In the genomic region with DNA sequence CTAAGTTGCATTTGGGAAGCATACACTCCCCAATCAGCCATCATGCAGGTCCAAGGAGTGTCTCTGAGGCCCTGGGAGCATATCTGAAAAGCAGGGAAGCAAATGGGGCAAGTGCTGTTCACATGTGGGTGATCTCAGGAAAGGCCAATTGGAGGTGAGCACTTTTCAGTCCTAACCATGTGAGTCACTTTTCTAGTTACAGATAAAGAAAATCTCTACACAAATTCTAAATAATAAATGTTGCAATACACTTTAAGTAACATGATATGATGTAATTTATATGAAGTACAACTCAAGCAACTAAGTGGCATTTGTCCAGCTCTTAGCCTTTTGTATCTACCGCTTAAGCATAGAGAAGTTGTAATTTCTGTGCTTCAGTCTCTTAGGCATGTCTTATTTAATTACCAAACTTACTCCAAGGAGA, we compare ENCODE assay signal across 20 cellular contexts. TPM values are rescaled to one million over a fixed set of nuclear protein-coding genes. Genes with fewer than 3 reads are reported as not detected.
DNase-seq lines count a peak whose midpoint lies in the region; ATAC-seq, FAIRE-seq and TF ChIP-seq lines count a peak whose summit lies in the region.
"Had no signal": no experiment of that assay in that cellular context is flagged by ENCODE, and none has a peak within 500 bp of the region (broad histone marks: within the 10 kb centered on the region; RNA-seq: fewer than 3 reads in every experiment).

No MANE protein-coding gene starts in this region.

- no peak overlapping the region for H2BK15ac ChIP-seq in mesendoderm (replicated peaks; ENCODE audit: low read depth)

- WGBS in A549 (ENCODE audit: missing lambda C conversion rate): 86% methylated on average over 1 of the region's 1 CpG
- WGBS in mesendoderm (ENCODE audit: extremely low coverage, insufficient coverage, low lambda C conversion rate): no CpG with 5 or more reads among the region's 1 CpG

- no peak overlapping the region for H3K4ac ChIP-seq in mesendoderm (ENCODE audit: low read depth, low read length)

- FAIRE-seq in A549 (lab: Jason Lieb, UNC): no peak
- FAIRE-seq in bronchial epithelial cell (lab: Jason Lieb, UNC): no peak

- H2BK120ac ChIP-seq in mesendoderm (ENCODE audit: low read depth, low read length): no peak overlapping the region

- H3K9ac ChIP-seq in mesendoderm (ENCODE audit: low read length): no peak overlapping the region
- H3K9ac ChIP-seq: BLaER1 treated with 17β-estradiol and CSF1 and Interleukin-3, amounts not matched to agents 10 nM and 100 nM had no signal

- H3K79me2 ChIP-seq in mesendoderm (ENCODE audit: control insufficient read depth, insufficient read depth, low read length): no peaks in the 10 kb centered on the region

- no peak for TF ChIP-seq EP300 in A549 (IDR thresholded peaks at IDR 0.05)

- ATAC-seq in A549 (no peak), left lung (peak; percentile 89), HG02763 (IDR thresholded peaks at IDR 0.05; ENCODE audit: unreplicated experiment) (no peak)

- no peak overlapping the region for H3K18ac ChIP-seq in mesendoderm (ENCODE audit: low read length)

- no peak overlapping the region for H2BK5ac ChIP-seq in mesendoderm (ENCODE audit: low read length)

- no peak overlapping the region for H4K8ac ChIP-seq in mesendoderm (ENCODE audit: low read depth, low read length)

- no peak overlapping the region for H3K4me3 ChIP-seq in A549
- H3K4me3 ChIP-seq in bronchial epithelial cell (ENCODE audit: low read depth, low read length): no peak overlapping the region
- H3K4me3 ChIP-seq in left lung: no peak overlapping the region
- H3K4me3 ChIP-seq in mesendoderm (ENCODE audit: low read length): no peak overlapping the region
- H3K4me3 ChIP-seq: BLaER1 treated with 17β-estradiol and CSF1 and Interleukin-3, amounts not matched to agents 10 nM and 100 nM had no signal

- H3K27ac ChIP-seq in A549: 0 out of 6 replicates have a peak overlapping the region, but pooled peaks of 1 of the 2 experiments have one; percentile 15
- peak overlapping the region in 1 of 2 donors; percentile 2 for H3K27ac ChIP-seq in left lung
- no peak overlapping the region for H3K27ac ChIP-seq in mesendoderm (ENCODE audit: low read depth, low read length)
- H3K27ac ChIP-seq: BLaER1 treated with 17β-estradiol and CSF1 and Interleukin-3, amounts not matched to agents 10 nM and 100 nM had no signal

- POLR2A ChIA-PET in A549 (lab: Yijun Ruan, JAX): no interaction called here

- DNase-seq in A549 (ENCODE audit: low read depth in 1 of 2, low spot score in 1 of 2): no peak
- peak; percentile 40 for DNase-seq in M059J (ENCODE audit: low read depth)
- peak; percentile 17 for DNase-seq in bronchial epithelial cell (ENCODE audit: low read depth)
- no peak for DNase-seq in left lung
- DNase-seq in mesendoderm: no peak
- DNase-seq in dedifferentiated amniotic fluid mesenchymal stem cell (ENCODE audit: extremely low spot score): no peak
- DNase-seq in cerebellum (ENCODE audit: low spot score): no peak
- DNase-seq: DMS 273 treated with DMSO at 0.1 percent for 48 hours; EL; IMR-90; Karpas-422; NCI-H1105; NCI-H1694; NCI-H2107; NCI-H526 treated with DMSO at 0.1 percent for 48 hours; NK-92 treated with Interleukin-12 subunit alpha and Interleukin-12 subunit beta, amount 100 ng/mL, for 24 hours; SIG-M5 had no signal

- TF ChIP-seq RAD21 in A549 (conservative IDR thresholded peaks at IDR 0.05 in 1 of 2, IDR thresholded peaks at IDR 0.05 in 1 of 2): no peak

- H3K4me2 ChIP-seq in A549 (peak overlapping the region; percentile 18; the same call in 1 of the 3 replicates), mesendoderm (ENCODE audit: low read length) (no peak overlapping the region)
- H3K4me2 ChIP-seq: BLaER1 treated with 17β-estradiol and CSF1 and Interleukin-3, amounts not matched to agents 10 nM and 100 nM had no signal

- H3K56ac ChIP-seq in mesendoderm (ENCODE audit: low read length): no peak overlapping the region

- intact Hi-C loops in left lung (cut with DNase I): no loop called here

- H2AK5ac ChIP-seq in mesendoderm (ENCODE audit: low read length): no peak overlapping the region

- CTCF ChIA-PET in A549 (lab: Yijun Ruan, JAX): no interaction called here

- H3K4me1 ChIP-seq in A549 (peaks cover 13% of the 10 kb centered on the region; the same call in 2 of the 3 replicates), left lung (peaks cover 0 to 6% of the 10 kb centered on the region in 2 donors), mesendoderm (ENCODE audit: control insufficient read depth, low read depth, low read length) (no peaks in the 10 kb centered on the region)

- no peaks in the 10 kb centered on the region for H3K36me3 ChIP-seq in bronchial epithelial cell (ENCODE audit: control insufficient read depth, insufficient read depth, low read length)
- H3K36me3 ChIP-seq in left lung: no peaks in the 10 kb centered on the region
- H3K36me3 ChIP-seq in mesendoderm (ENCODE audit: control insufficient read depth, insufficient read depth, low read length): no peaks in the 10 kb centered on the region
- H3K36me3 ChIP-seq: BLaER1 treated with 17β-estradiol and CSF1 and Interleukin-3, amounts not matched to agents 10 nM and 100 nM had no signal

- H3K79me1 ChIP-seq in mesendoderm (ENCODE audit: low read length): no peaks in the 10 kb centered on the region

- H3K9me3 ChIP-seq in A549 (no peaks in the 10 kb centered on the region), left lung (no peaks in the 10 kb centered on the region)

- H3K23ac ChIP-seq in mesendoderm (ENCODE audit: low read length): no peak overlapping the region

- no peaks in the 10 kb centered on the region for H3K27me3 ChIP-seq in bronchial epithelial cell (ENCODE audit: control insufficient read depth, insufficient read depth, low read length)
- no peaks in the 10 kb centered on the region for H3K27me3 ChIP-seq in left lung
- no peaks in the 10 kb centered on the region for H3K27me3 ChIP-seq in mesendoderm (ENCODE audit: insufficient read depth, low read length, poor library complexity)
- H3K27me3 ChIP-seq: BLaER1 treated with 17β-estradiol and CSF1 and Interleukin-3, amounts not matched to agents 10 nM and 100 nM had no signal

- H4K5ac ChIP-seq in mesendoderm (ENCODE audit: low read length): no peak overlapping the region

- no peak for TF ChIP-seq POLR2A in A549 (IDR thresholded peaks at IDR 0.05; ENCODE audit: low read length)

- no peak for TF ChIP-seq CTCF in A549 (IDR thresholded peaks at IDR 0.05)
- TF ChIP-seq CTCF in bronchial epithelial cell (IDR thresholded peaks at IDR 0.05; ENCODE audit: insufficient read depth, low read length, severe bottlenecking): no peak
- TF ChIP-seq CTCF in left lung (IDR thresholded peaks at IDR 0.05): no peak

TF ChIP-seq in A549, 52 proteins besides CTCF, POLR2A, EP300 and RAD21:
- no peak for TF ChIP-seq NPAS2 (CRISPR knock-in tag; IDR thresholded peaks at IDR 0.05; ENCODE audit: borderline replicate concordance)
- no peak for TF ChIP-seq NFE2L2 (conservative IDR thresholded peaks at IDR 0.05; ENCODE audit: low read length)
- TF ChIP-seq, protein P1, sequence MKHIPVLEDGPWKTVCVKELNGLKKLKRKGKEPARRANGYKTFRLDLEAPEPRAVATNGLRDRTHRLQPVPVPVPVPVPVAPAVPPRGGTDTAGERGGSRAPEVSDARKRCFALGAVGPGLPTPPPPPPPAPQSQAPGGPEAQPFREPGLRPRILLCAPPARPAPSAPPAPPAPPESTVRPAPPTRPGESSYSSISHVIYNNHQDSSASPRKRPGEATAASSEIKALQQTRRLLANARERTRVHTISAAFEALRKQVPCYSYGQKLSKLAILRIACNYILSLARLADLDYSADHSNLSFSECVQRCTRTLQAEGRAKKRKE (CRISPR knock-in tag; IDR thresholded peaks at IDR 0.05; ENCODE audit: low read depth): no peak
- TF ChIP-seq SREBF2 (IDR thresholded peaks at IDR 0.05): no peak
- no peak for TF ChIP-seq CHD4 (IDR thresholded peaks at IDR 0.05; ENCODE audit: borderline replicate concordance)
- TF ChIP-seq RARB (CRISPR knock-in tag; IDR thresholded peaks at IDR 0.05): no peak
- no peak for TF ChIP-seq PHF8 (IDR thresholded peaks at IDR 0.05; ENCODE audit: borderline replicate concordance, low read depth)
- TF ChIP-seq MYC (IDR thresholded peaks at IDR 0.05; ENCODE audit: borderline replicate concordance, low read length): no peak
- TF ChIP-seq FOSB (CRISPR knock-in tag; IDR thresholded peaks at IDR 0.05): no peak
- no peak for TF ChIP-seq RFX5 (IDR thresholded peaks at IDR 0.05)
- TF ChIP-seq, protein P2, sequence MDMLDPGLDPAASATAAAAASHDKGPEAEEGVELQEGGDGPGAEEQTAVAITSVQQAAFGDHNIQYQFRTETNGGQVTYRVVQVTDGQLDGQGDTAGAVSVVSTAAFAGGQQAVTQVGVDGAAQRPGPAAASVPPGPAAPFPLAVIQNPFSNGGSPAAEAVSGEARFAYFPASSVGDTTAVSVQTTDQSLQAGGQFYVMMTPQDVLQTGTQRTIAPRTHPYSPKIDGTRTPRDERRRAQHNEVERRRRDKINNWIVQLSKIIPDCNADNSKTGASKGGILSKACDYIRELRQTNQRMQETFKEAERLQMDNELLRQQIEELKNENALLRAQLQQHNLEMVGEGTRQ (IDR thresholded peaks at IDR 0.05): no peak
- no peak for TF ChIP-seq JUNB (IDR thresholded peaks at IDR 0.05)
- TF ChIP-seq, protein P3, sequence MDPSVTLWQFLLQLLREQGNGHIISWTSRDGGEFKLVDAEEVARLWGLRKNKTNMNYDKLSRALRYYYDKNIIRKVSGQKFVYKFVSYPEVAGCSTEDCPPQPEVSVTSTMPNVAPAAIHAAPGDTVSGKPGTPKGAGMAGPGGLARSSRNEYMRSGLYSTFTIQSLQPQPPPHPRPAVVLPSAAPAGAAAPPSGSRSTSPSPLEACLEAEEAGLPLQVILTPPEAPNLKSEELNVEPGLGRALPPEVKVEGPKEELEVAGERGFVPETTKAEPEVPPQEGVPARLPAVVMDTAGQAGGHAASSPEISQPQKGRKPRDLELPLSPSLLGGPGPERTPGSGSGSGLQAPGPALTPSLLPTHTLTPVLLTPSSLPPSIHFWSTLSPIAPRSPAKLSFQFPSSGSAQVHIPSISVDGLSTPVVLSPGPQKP (IDR thresholded peaks at IDR 0.05; ENCODE audit: low read depth, low read length): no peak
- TF ChIP-seq HDAC2 (IDR thresholded peaks at IDR 0.05): no peak

RNA-seq across cellular contexts. Expression of a gene that starts 18.4 kb away (rescaled TPM):
- polyA plus RNA-seq in A549 (2011; rRNA removed) (1.0 and 1.4 TPM in 2 replicates), A549 (2017; fragmentation: RNase III; extraction: RNeasy Plus Mini Kit Qiagen cat#74134 plus additional on column Dnase treatment) (0.71 to 0.83 TPM (median 0.83 TPM) in 3 replicates)
- polyA plus RNA-seq in A549 (2012; cell fraction: cytosol; rRNA removed): 0.54 and 0.82 TPM in 2 replicates
- 1.7 and 2.0 TPM in 2 replicates for polyA plus RNA-seq in A549 (2012; cell fraction: nucleus; rRNA removed)
- 4.5 and 4.9 TPM in 2 replicates for polyA minus RNA-seq in A549 (2011; rRNA and poly(A)+ RNA removed)
- 1.4 and 2.4 TPM in 2 replicates for total RNA-seq in M059J (2014; rRNA removed; shearing (Covaris generic))
- total RNA-seq in bronchial epithelial cell (not detected in 2 replicates), left lung (10 to 100 TPM in 1 of 2 donors, under 1 TPM in 1; 0.29 to 28.7 TPM), cerebellum (7.8 TPM)
- polyA plus RNA-seq in mesendoderm (2013, experiment 1 of 2): 5.5 TPM
- polyA plus RNA-seq in mesendoderm (2013, experiment 2 of 2): 5.8 TPM
- total RNA-seq: OCI-LY7 had no signal

Comparison
In these comparisons a context has a peak if more than half of its experiments do, and no peak if none do; other contexts are left out.
1. DNase-seq: peak in M059J (single experiment) and bronchial epithelial cell (single experiment); none in A549 (0 of 2), left lung (0 of 2), mesendoderm (single experiment), dedifferentiated amniotic fluid mesenchymal stem cell (single experiment) and cerebellum (single experiment).